In the genomic region with DNA sequence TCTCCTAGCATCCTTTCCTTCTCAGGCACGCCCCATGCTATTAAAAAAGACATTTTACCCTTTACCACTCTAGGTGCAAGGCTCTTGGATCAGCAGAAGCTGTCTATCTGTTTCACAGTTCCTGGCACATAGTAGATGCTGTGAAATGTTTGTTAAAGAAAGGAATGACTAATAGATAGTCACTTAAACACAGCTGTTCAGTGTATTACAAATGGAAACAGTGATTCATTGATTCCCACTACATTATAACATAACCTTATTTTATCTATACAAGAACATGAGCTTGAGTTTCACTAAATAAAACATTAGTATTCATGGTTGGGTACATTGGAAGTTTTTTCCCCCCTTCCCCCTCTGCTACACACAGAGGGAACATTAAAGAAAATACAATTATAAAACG, we compare ENCODE assay signal across 22 cellular contexts.
DNase-seq lines count a peak whose midpoint lies in the region; ATAC-seq and TF ChIP-seq lines count a peak whose summit lies in the region.
"Had no signal": no experiment of that assay in that cellular context is flagged by ENCODE, and none has a peak within 500 bp of the region (broad histone marks: within the 10 kb centered on the region; RNA-seq: fewer than 3 reads in every experiment).

No MANE protein-coding gene starts in this region.

- ATAC-seq in GM21529 (IDR thresholded peaks at IDR 0.05; ENCODE audit: unreplicated experiment) (no peak), HG03108 (IDR thresholded peaks at IDR 0.05; ENCODE audit: unreplicated experiment) (no peak), GM18520 (IDR thresholded peaks at IDR 0.05; ENCODE audit: unreplicated experiment) (no peak), HG03039 (IDR thresholded peaks at IDR 0.05; ENCODE audit: unreplicated experiment) (no peak)
- ATAC-seq: activated CD8-positive, alpha-beta T cell treated with anti-CD3 and anti-CD28 coated beads for 36 hours; left ventricle myocardium superior; natural killer cell treated with Interleukin-12 subunit alpha and Interleukin-12 subunit beta and Interleukin-15 and Interleukin-18, amount 100 ng/mL, for 72 hours had no signal

- DNase-seq in HT1080 (ENCODE audit: low read depth) (peak; percentile 67), astrocyte of the spinal cord (ENCODE audit: low read depth, low spot score) (peak; percentile 77), fibroblast of peridontal ligament (ENCODE audit: extremely low read depth) (peak; percentile 71), renal cortical epithelial cell (ENCODE audit: low read depth) (peak; percentile 35)
- DNase-seq: activated CD4-positive, CD25-positive, alpha-beta regulatory T cell; activated CD8-positive, alpha-beta T cell treated with anti-CD3 and anti-CD28 coated beads for 36 hours; activated gamma-delta T cell treated with Interleukin-2 at 50 U/mL for 16 hours; amygdala; CD4-positive, CD25-positive, alpha-beta regulatory T cell; effector CD4-positive, alpha-beta T cell; heart left ventricle; left ventricle myocardium superior; MM.1S; NCI-H1417 treated with DMSO at 0.1 percent for 48 hours; NCI-H2171; NCI-H526 had no signal

- in situ Hi-C loops in astrocyte of the spinal cord (cut with HindIII; ENCODE audit: low sequenced_read_pairs): no loop called here

- no peak overlapping the region for H3K4me3 ChIP-seq in astrocyte of the spinal cord (ENCODE audit: low read depth, low read length)
- H3K4me3 ChIP-seq: heart left ventricle, suprapubic skin had no signal

- no peak for TF ChIP-seq CTCF in astrocyte of the spinal cord (IDR thresholded peaks at IDR 0.05; ENCODE audit: low read depth, low read length)
